In the genomic region with DNA sequence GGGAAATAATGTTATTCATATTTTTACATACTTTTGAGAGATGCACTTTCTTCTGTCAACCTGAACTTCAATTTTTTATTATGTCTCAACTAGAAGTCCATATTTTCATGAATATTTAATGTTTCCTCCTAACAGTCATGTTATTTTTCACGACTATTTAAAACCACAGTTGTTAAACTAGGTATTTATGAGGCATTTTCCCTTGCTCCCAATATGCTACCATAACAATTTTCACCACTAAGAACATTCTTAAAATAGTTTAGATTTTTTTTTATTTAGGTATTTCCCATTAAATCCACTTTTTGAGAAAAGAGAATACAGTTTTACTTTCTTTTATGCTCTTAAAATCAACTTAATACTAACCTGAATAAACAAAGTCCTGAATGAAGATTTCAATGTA, we compare ENCODE assay signal across 19 cellular contexts.
"Had no signal": no experiment of that assay in that cellular context is flagged by ENCODE, and none has a peak within 500 bp of the region (broad histone marks: within the 10 kb centered on the region; RNA-seq: fewer than 3 reads in every experiment).

No MANE protein-coding gene starts in this region.

- H3K4me2 ChIP-seq: hepatocyte had no signal

- ATAC-seq: activated CD4-positive, alpha-beta T cell treated with anti-CD3 and anti-CD28 coated beads for 36 hours; natural killer cell; sciatic nerve; upper lobe of right lung had no signal

- H3K27ac ChIP-seq: hepatocyte, left ventricle myocardium inferior, thyroid gland, upper lobe of right lung had no signal

- H3K9me3 ChIP-seq: left ventricle myocardium inferior, thyroid gland, upper lobe of right lung had no signal

- H3K4me1 ChIP-seq: thyroid gland had no signal

- H2AFZ ChIP-seq: hepatocyte had no signal

- DNase-seq: activated B cell treated with CpG ODN at 0.5 μM for 24 hours; activated CD4-positive, alpha-beta memory T cell treated with anti-CD3 and anti-CD28 coated beads for 36 hours; activated CD4-positive, alpha-beta T cell treated with anti-CD3 and anti-CD28 coated beads for 36 hours; activated naive CD4-positive, alpha-beta T cell treated with anti-CD3 and anti-CD28 coated beads for 36 hours; activated naive CD8-positive, alpha-beta T cell treated with anti-CD3 and anti-CD28 coated beads, Interleukin-2, amount 10 ng/mL, durations not matched to agents 7 days and 5 days; activated T-cell treated with anti-CD3 and anti-CD28 coated beads, Interleukin-2, amount 50 U/mL, for 48 hours; amniotic stem cell; cerebellar nuclear complex; erythroblast; glutamatergic neuron; immature natural killer cell; left ventricle myocardium inferior; natural killer cell; substantia nigra; T1000; thyroid gland; upper lobe of right lung had no signal

- H3K36me3 ChIP-seq: left ventricle myocardium inferior, thyroid gland, upper lobe of right lung had no signal

- H3K27me3 ChIP-seq: hepatocyte, thyroid gland, upper lobe of right lung had no signal

- H3K4me3 ChIP-seq: hepatocyte, left ventricle myocardium inferior, thyroid gland, upper lobe of right lung had no signal
